1 cellular context compared by ENCODE assay signal in genomic region chr19:39146091-39146490, GRCh38.
TF ChIP-seq lines count a peak whose summit lies in the region.

No MANE protein-coding gene starts in this region.

TF ChIP-seq in GM23338, 12 proteins besides CTCF, POLR2A, EP300 and RAD21 (continued from another document):
- TF ChIP-seq, protein P1, sequence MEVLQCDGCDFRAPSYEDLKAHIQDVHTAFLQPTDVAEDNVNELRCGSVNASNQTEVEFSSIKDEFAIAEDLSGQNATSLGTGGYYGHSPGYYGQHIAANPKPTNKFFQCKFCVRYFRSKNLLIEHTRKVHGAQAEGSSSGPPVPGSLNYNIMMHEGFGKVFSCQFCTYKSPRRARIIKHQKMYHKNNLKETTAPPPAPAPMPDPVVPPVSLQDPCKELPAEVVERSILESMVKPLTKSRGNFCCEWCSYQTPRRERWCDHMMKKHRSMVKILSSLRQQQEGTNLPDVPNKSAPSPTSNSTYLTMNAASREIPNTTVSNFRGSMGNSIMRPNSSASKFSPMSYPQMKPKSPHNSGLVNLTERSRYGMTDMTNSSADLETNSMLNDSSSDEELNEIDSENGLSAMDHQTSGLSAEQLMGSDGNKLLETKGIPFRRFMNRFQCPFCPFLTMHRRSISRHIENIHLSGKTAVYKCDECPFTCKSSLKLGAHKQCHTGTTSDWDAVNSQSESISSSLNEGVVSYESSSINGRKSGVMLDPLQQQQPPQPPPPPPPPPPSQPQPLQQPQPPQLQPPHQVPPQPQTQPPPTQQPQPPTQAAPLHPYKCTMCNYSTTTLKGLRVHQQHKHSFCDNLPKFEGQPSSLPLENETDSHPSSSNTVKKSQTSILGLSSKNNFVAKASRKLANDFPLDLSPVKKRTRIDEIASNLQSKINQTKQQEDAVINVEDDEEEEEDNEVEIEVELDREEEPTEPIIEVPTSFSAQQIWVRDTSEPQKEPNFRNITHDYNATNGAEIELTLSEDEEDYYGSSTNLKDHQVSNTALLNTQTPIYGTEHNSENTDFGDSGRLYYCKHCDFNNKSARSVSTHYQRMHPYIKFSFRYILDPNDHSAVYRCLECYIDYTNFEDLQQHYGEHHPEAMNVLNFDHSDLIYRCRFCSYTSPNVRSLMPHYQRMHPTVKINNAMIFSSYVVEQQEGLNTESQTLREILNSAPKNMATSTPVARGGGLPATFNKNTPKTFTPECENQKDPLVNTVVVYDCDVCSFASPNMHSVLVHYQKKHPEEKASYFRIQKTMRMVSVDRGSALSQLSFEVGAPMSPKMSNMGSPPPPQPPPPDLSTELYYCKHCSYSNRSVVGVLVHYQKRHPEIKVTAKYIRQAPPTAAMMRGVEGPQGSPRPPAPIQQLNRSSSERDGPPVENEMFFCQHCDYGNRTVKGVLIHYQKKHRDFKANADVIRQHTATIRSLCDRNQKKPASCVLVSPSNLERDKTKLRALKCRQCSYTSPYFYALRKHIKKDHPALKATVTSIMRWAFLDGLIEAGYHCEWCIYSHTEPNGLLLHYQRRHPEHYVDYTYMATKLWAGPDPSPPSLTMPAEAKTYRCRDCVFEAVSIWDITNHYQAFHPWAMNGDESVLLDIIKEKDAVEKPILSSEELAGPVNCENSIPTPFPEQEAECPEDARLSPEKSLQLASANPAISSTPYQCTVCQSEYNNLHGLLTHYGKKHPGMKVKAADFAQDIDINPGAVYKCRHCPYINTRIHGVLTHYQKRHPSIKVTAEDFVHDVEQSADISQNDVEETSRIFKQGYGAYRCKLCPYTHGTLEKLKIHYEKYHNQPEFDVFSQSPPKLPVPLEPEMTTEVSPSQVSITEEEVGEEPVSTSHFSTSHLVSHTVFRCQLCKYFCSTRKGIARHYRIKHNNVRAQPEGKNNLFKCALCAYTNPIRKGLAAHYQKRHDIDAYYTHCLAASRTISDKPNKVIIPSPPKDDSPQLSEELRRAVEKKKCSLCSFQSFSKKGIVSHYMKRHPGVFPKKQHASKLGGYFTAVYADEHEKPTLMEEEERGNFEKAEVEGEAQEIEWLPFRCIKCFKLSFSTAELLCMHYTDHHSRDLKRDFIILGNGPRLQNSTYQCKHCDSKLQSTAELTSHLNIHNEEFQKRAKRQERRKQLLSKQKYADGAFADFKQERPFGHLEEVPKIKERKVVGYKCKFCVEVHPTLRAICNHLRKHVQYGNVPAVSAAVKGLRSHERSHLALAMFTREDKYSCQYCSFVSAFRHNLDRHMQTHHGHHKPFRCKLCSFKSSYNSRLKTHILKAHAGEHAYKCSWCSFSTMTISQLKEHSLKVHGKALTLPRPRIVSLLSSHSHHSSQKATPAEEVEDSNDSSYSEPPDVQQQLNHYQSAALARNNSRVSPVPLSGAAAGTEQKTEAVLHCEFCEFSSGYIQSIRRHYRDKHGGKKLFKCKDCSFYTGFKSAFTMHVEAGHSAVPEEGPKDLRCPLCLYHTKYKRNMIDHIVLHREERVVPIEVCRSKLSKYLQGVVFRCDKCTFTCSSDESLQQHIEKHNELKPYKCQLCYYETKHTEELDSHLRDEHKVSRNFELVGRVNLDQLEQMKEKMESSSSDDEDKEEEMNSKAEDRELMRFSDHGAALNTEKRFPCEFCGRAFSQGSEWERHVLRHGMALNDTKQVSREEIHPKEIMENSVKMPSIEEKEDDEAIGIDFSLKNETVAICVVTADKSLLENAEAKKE (CRISPR knock-in tag; IDR thresholded peaks at IDR 0.05): no peak
- TF ChIP-seq, protein P2, sequence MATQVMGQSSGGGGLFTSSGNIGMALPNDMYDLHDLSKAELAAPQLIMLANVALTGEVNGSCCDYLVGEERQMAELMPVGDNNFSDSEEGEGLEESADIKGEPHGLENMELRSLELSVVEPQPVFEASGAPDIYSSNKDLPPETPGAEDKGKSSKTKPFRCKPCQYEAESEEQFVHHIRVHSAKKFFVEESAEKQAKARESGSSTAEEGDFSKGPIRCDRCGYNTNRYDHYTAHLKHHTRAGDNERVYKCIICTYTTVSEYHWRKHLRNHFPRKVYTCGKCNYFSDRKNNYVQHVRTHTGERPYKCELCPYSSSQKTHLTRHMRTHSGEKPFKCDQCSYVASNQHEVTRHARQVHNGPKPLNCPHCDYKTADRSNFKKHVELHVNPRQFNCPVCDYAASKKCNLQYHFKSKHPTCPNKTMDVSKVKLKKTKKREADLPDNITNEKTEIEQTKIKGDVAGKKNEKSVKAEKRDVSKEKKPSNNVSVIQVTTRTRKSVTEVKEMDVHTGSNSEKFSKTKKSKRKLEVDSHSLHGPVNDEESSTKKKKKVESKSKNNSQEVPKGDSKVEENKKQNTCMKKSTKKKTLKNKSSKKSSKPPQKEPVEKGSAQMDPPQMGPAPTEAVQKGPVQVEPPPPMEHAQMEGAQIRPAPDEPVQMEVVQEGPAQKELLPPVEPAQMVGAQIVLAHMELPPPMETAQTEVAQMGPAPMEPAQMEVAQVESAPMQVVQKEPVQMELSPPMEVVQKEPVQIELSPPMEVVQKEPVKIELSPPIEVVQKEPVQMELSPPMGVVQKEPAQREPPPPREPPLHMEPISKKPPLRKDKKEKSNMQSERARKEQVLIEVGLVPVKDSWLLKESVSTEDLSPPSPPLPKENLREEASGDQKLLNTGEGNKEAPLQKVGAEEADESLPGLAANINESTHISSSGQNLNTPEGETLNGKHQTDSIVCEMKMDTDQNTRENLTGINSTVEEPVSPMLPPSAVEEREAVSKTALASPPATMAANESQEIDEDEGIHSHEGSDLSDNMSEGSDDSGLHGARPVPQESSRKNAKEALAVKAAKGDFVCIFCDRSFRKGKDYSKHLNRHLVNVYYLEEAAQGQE (IDR thresholded peaks at IDR 0.05; ENCODE audit: unreplicated experiment): no peak
- no peak for TF ChIP-seq STAT1 (IDR thresholded peaks at IDR 0.05; ENCODE audit: unreplicated experiment)
